ENCODE assay signal across 1 cellular context in the genomic region with DNA sequence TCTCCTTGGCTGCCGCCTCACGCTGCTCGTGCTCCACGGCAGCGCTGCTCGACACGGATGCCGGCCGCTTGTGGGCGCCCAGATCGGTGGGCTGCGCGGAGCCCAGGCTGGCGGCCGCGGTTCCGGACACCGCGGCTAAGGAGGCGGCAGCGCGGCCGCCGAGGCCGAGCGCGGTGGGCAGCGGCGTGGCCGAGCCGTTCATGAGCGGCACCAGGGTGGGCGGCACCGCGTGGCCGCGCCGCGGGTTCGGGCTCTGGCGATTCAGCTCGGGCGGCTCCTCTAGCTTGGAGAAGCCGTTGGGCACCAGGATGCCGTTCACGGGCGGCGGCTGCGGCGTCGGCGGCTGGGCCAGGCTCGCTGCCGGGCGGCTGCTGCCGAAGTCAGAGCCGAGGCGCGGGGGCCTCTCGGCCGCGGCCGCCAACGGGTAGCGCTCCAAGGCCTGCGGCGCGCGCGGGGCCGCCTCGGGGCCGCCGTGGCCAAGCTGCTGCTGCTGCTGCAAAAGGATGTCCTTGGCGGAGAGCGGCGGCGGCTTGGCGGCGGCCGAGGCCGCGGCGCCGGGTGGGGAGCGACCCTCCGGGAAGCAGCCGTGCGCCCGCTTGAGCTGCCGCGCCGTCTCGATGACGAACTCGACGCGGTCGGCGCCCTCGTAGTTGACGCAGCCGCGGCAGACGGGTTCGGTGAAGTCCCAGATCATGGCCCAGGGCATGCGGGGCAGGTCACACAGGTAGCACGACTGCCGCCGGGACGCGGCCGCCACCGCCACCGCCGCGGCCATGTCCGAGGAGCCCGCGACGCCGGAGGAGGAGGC.
A peak's percentile ranks its signal among the peaks of the same experiment; 100 is the strongest.
TF ChIP-seq lines count a peak whose summit lies in the region.

No MANE protein-coding gene starts in this region.

TF ChIP-seq in WTC11, 78 proteins besides CTCF, POLR2A, EP300 and RAD21 (continued from another document):
- TF ChIP-seq, protein P1, sequence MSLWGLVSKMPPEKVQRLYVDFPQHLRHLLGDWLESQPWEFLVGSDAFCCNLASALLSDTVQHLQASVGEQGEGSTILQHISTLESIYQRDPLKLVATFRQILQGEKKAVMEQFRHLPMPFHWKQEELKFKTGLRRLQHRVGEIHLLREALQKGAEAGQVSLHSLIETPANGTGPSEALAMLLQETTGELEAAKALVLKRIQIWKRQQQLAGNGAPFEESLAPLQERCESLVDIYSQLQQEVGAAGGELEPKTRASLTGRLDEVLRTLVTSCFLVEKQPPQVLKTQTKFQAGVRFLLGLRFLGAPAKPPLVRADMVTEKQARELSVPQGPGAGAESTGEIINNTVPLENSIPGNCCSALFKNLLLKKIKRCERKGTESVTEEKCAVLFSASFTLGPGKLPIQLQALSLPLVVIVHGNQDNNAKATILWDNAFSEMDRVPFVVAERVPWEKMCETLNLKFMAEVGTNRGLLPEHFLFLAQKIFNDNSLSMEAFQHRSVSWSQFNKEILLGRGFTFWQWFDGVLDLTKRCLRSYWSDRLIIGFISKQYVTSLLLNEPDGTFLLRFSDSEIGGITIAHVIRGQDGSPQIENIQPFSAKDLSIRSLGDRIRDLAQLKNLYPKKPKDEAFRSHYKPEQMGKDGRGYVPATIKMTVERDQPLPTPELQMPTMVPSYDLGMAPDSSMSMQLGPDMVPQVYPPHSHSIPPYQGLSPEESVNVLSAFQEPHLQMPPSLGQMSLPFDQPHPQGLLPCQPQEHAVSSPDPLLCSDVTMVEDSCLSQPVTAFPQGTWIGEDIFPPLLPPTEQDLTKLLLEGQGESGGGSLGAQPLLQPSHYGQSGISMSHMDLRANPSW (CRISPR knock-in tag; conservative IDR thresholded peaks at IDR 0.05; ENCODE audit: low read depth), result no peak
- TF ChIP-seq, protein P2, sequence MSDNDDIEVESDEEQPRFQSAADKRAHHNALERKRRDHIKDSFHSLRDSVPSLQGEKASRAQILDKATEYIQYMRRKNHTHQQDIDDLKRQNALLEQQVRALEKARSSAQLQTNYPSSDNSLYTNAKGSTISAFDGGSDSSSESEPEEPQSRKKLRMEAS (CRISPR knock-in tag; IDR thresholded peaks at IDR 0.05), result 0 out of 2 replicates have a peak, but pooled peaks have one; percentile 5
- TF ChIP-seq GTF2I (CRISPR knock-in tag; conservative IDR thresholded peaks at IDR 0.05) (no peak), FOXP1 (CRISPR knock-in tag; IDR thresholded peaks at IDR 0.05; ENCODE audit: borderline replicate concordance) (peak; percentile 46; the same call in 1 of the 2 replicates), ZNF317 (CRISPR knock-in tag; IDR thresholded peaks at IDR 0.05; ENCODE audit: borderline replicate concordance, low read depth) (no peak), ZNF396 (CRISPR knock-in tag; IDR thresholded peaks at IDR 0.05; ENCODE audit: borderline replicate concordance) (no peak), ETV6 (CRISPR knock-in tag; IDR thresholded peaks at IDR 0.05) (peak; percentile 64; the same call in 1 of the 2 replicates), KAT7 (CRISPR knock-in tag; IDR thresholded peaks at IDR 0.05; ENCODE audit: borderline replicate concordance) (0 out of 2 replicates have a peak, but pooled peaks have one; percentile 27)
- TF ChIP-seq, protein P3, sequence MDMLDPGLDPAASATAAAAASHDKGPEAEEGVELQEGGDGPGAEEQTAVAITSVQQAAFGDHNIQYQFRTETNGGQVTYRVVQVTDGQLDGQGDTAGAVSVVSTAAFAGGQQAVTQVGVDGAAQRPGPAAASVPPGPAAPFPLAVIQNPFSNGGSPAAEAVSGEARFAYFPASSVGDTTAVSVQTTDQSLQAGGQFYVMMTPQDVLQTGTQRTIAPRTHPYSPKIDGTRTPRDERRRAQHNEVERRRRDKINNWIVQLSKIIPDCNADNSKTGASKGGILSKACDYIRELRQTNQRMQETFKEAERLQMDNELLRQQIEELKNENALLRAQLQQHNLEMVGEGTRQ (CRISPR knock-in tag; IDR thresholded peaks at IDR 0.05), result no peak
- TF ChIP-seq, protein P4, sequence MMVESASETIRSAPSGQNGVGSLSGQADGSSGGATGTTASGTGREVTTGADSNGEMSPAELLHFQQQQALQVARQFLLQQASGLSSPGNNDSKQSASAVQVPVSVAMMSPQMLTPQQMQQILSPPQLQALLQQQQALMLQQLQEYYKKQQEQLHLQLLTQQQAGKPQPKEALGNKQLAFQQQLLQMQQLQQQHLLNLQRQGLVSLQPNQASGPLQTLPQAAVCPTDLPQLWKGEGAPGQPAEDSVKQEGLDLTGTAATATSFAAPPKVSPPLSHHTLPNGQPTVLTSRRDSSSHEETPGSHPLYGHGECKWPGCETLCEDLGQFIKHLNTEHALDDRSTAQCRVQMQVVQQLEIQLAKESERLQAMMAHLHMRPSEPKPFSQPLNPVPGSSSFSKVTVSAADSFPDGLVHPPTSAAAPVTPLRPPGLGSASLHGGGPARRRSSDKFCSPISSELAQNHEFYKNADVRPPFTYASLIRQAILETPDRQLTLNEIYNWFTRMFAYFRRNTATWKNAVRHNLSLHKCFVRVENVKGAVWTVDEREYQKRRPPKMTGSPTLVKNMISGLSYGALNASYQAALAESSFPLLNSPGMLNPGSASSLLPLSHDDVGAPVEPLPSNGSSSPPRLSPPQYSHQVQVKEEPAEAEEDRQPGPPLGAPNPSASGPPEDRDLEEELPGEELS (CRISPR knock-in tag; IDR thresholded peaks at IDR 0.05), result peak; percentile 21; the same call in 1 of the 2 replicates
- TF ChIP-seq, protein P5, sequence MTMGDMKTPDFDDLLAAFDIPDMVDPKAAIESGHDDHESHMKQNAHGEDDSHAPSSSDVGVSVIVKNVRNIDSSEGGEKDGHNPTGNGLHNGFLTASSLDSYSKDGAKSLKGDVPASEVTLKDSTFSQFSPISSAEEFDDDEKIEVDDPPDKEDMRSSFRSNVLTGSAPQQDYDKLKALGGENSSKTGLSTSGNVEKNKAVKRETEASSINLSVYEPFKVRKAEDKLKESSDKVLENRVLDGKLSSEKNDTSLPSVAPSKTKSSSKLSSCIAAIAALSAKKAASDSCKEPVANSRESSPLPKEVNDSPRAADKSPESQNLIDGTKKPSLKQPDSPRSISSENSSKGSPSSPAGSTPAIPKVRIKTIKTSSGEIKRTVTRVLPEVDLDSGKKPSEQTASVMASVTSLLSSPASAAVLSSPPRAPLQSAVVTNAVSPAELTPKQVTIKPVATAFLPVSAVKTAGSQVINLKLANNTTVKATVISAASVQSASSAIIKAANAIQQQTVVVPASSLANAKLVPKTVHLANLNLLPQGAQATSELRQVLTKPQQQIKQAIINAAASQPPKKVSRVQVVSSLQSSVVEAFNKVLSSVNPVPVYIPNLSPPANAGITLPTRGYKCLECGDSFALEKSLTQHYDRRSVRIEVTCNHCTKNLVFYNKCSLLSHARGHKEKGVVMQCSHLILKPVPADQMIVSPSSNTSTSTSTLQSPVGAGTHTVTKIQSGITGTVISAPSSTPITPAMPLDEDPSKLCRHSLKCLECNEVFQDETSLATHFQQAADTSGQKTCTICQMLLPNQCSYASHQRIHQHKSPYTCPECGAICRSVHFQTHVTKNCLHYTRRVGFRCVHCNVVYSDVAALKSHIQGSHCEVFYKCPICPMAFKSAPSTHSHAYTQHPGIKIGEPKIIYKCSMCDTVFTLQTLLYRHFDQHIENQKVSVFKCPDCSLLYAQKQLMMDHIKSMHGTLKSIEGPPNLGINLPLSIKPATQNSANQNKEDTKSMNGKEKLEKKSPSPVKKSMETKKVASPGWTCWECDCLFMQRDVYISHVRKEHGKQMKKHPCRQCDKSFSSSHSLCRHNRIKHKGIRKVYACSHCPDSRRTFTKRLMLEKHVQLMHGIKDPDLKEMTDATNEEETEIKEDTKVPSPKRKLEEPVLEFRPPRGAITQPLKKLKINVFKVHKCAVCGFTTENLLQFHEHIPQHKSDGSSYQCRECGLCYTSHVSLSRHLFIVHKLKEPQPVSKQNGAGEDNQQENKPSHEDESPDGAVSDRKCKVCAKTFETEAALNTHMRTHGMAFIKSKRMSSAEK (CRISPR knock-in tag; IDR thresholded peaks at IDR 0.05; ENCODE audit: borderline replicate concordance), result no peak
TF ChIP-seq in WTC11: peak in this region for 7.
